ENCODE assay signal across 1 cellular context in genomic region chr4:20333141-20333690, GRCh38.
TF ChIP-seq lines count a peak whose summit lies in the region.

No MANE protein-coding gene starts in this region.

TF ChIP-seq in GM23338, 12 proteins besides CTCF, POLR2A, EP300 and RAD21 (continued from another document):
- TF ChIP-seq ZNF331 (CRISPR knock-in tag; IDR thresholded peaks at IDR 0.05; ENCODE audit: low read depth) (no peak), NANOG (IDR thresholded peaks at IDR 0.05; ENCODE audit: borderline replicate concordance) (no peak), EZH2phosphoT487 (IDR thresholded peaks at IDR 0.05; ENCODE audit: unreplicated experiment) (no peak), ZNF462 (CRISPR knock-in tag; IDR thresholded peaks at IDR 0.05) (no peak), EZH2 (IDR thresholded peaks at IDR 0.05; ENCODE audit: low read depth, unreplicated experiment) (no peak), STAT1 (IDR thresholded peaks at IDR 0.05; ENCODE audit: unreplicated experiment) (no peak), ZNF114 (CRISPR knock-in tag; IDR thresholded peaks at IDR 0.05) (no peak), ETS1 (IDR thresholded peaks at IDR 0.05) (no peak), POLR2AphosphoS5 (IDR thresholded peaks at IDR 0.05; ENCODE audit: low read depth) (no peak)
- TF ChIP-seq, protein P1, sequence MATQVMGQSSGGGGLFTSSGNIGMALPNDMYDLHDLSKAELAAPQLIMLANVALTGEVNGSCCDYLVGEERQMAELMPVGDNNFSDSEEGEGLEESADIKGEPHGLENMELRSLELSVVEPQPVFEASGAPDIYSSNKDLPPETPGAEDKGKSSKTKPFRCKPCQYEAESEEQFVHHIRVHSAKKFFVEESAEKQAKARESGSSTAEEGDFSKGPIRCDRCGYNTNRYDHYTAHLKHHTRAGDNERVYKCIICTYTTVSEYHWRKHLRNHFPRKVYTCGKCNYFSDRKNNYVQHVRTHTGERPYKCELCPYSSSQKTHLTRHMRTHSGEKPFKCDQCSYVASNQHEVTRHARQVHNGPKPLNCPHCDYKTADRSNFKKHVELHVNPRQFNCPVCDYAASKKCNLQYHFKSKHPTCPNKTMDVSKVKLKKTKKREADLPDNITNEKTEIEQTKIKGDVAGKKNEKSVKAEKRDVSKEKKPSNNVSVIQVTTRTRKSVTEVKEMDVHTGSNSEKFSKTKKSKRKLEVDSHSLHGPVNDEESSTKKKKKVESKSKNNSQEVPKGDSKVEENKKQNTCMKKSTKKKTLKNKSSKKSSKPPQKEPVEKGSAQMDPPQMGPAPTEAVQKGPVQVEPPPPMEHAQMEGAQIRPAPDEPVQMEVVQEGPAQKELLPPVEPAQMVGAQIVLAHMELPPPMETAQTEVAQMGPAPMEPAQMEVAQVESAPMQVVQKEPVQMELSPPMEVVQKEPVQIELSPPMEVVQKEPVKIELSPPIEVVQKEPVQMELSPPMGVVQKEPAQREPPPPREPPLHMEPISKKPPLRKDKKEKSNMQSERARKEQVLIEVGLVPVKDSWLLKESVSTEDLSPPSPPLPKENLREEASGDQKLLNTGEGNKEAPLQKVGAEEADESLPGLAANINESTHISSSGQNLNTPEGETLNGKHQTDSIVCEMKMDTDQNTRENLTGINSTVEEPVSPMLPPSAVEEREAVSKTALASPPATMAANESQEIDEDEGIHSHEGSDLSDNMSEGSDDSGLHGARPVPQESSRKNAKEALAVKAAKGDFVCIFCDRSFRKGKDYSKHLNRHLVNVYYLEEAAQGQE (IDR thresholded peaks at IDR 0.05; ENCODE audit: unreplicated experiment) = no peak
